In the genomic region with DNA sequence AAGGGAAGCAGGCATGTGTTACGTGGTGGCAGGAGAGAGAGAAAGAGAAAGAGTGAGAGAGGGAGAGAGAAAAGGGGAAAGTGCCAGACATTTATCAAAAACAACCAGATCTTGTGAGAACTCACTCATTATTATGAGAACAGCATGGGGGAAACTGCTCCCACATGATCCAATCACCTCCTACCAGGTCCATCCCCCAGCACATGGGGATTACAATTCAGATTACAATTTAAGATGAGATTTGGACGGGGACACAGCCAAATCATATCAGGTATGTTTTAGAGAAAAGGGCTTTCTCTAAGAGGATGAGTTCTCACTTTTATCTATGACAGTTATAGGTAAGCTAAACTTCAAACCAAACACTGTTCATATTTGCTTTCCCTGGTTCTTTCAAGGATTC, we compare ENCODE assay signal across 32 cellular contexts.
DNase-seq lines count a peak whose midpoint lies in the region; ATAC-seq, FAIRE-seq and TF ChIP-seq lines count a peak whose summit lies in the region.
"Had no signal": no experiment of that assay in that cellular context is flagged by ENCODE, and none has a peak within 500 bp of the region (broad histone marks: within the 10 kb centered on the region; RNA-seq: fewer than 3 reads in every experiment).

No MANE protein-coding gene starts in this region.

- H2AFZ ChIP-seq in K562 (ENCODE audit: low read depth, low read length), result no peak overlapping the region
- H2AFZ ChIP-seq in H1 (ENCODE audit: low read length), result no peak overlapping the region

- no peaks in the 10 kb centered on the region for H3K79me1 ChIP-seq in H1 (ENCODE audit: low read depth, low read length)

- H4K20me1 ChIP-seq in K562 (replicated peaks; ENCODE audit: control insufficient read depth, insufficient read depth, low read length) (no peaks in the 10 kb centered on the region), H1 (replicated peaks in 1 of 2; ENCODE audit: control insufficient read depth in 1 of 2, insufficient read depth in 2 of 2, low read length in 2 of 2) (no peaks in the 10 kb centered on the region)
- H4K20me1 ChIP-seq: BLaER1; BLaER1 treated with 17β-estradiol and CSF1 and Interleukin-3, amounts not matched to agents 10 nM and 100 nM had no signal

- no peak overlapping the region for H3K56ac ChIP-seq in H1 (replicated peaks; ENCODE audit: insufficient read length, low read depth, low read length)

- no peaks in the 10 kb centered on the region for H3K27me3 ChIP-seq in K562 (ENCODE audit: control insufficient read depth in 2 of 2, insufficient read depth in 2 of 2, low read length in 2 of 2)
- no peaks in the 10 kb centered on the region for H3K27me3 ChIP-seq in H1 (replicated peaks in 1 of 4; ENCODE audit: control insufficient read depth in 3 of 4, extremely low read depth in 1 of 4, insufficient read depth in 3 of 4, low read length in 3 of 4)
- H3K27me3 ChIP-seq in foreskin keratinocyte, result no peaks in the 10 kb centered on the region
- H3K27me3 ChIP-seq: BE2C; BLaER1; BLaER1 treated with 17β-estradiol and CSF1 and Interleukin-3, amounts not matched to agents 10 nM and 100 nM had no signal

- H3K4me3 ChIP-seq in K562 (no peak overlapping the region), H1 (ENCODE audit: extremely low read depth in 1 of 4, insufficient read depth in 2 of 4, low read depth in 3 of 4, low read length in 4 of 4) (no peak overlapping the region)
- H3K4me3 ChIP-seq: A549; BLaER1; BLaER1 treated with 17β-estradiol and CSF1 and Interleukin-3, amounts not matched to agents 10 nM and 100 nM had no signal

- CTCF ChIA-PET in K562 (lab: Yijun Ruan, JAX; ENCODE audit: low intra/inter-chr PET ratio) (no interaction called here), H1 (lab: Charles Lee; ENCODE audit: partially characterized antibody) (no interaction called here)

- DNase-seq in D721Med (ENCODE audit: insufficient read length, low spot score) (no peak), K562 (ENCODE audit: extremely low read depth in 1 of 4, low spot score in 3 of 4) (no peak), H1 (ENCODE audit: low read depth in 1 of 2, low spot score in 2 of 2) (no peak), foreskin keratinocyte (no peak), left ventricle myocardium superior (no peak)
- DNase-seq: 8988T; ACHN; AML-193; BE2C; C1 segment of cervical spinal cord; Caco-2; Calu3; CD4-positive, alpha-beta memory T cell; CD4-positive, alpha-beta T cell; CD4-positive, CD25-positive, alpha-beta regulatory T cell; CD8-positive, alpha-beta memory T cell; CD8-positive, alpha-beta T cell; COR-L47; DMS 273 treated with DMSO at 0.1 percent for 48 hours; DMS153; DMS53; DMS79; DMS79 treated with DMSO at 0.1 percent for 48 hours; DND-41; EL had no signal

- ATAC-seq in K562, result no peak
- no peak for ATAC-seq in GM21576 (IDR thresholded peaks at IDR 0.05; ENCODE audit: unreplicated experiment)
- ATAC-seq in foreskin keratinocyte, result no peak
- ATAC-seq in left ventricle myocardium superior, result no peak
- ATAC-seq: A549; CD8-positive, alpha-beta T cell had no signal

- no TSS peak for BruUV-seq in K562 (replicated peaks; lab: Mats Ljungman, UMichigan)

- H3K79me2 ChIP-seq in K562 (ENCODE audit: control insufficient read depth, insufficient read depth, low read length), result no peaks in the 10 kb centered on the region
- H3K79me2 ChIP-seq in H1 (ENCODE audit: control insufficient read depth in 1 of 2, insufficient read depth in 2 of 2, low read length in 2 of 2), result no peaks in the 10 kb centered on the region

- POLR2A ChIA-PET in K562 (lab: Yijun Ruan, JAX) (no interaction called here), H1 (lab: Charles Lee; ENCODE audit: partially characterized antibody) (no interaction called here)

- H2AK5ac ChIP-seq in H1 (ENCODE audit: low read depth, low read length), result no peak overlapping the region

- H3K9ac ChIP-seq in K562 (ENCODE audit: insufficient read depth in 1 of 2, low read depth in 2 of 2, low read length in 2 of 2) (no peak overlapping the region), H1 (replicated peaks in 1 of 4; ENCODE audit: extremely low read depth in 1 of 4, low read depth in 3 of 4, low read length in 3 of 4) (no peak overlapping the region)
- H3K9ac ChIP-seq: BLaER1; BLaER1 treated with 17β-estradiol and CSF1 and Interleukin-3, amounts not matched to agents 10 nM and 100 nM had no signal

- H2BK5ac ChIP-seq in H1 (ENCODE audit: low read depth, low read length), result no peak overlapping the region

- H3K23me2 ChIP-seq in H1 (ENCODE audit: low read depth, low read length), result no peaks in the 10 kb centered on the region

- no peak overlapping the region for H4K91ac ChIP-seq in H1 (replicated peaks; ENCODE audit: insufficient read length, low read length)

- no peak overlapping the region for H3K18ac ChIP-seq in H1 (ENCODE audit: extremely low read depth, low read length)

- H2BK120ac ChIP-seq in H1 (replicated peaks; ENCODE audit: low read depth, low read length), result no peak overlapping the region

- TF ChIP-seq CTCF in D721Med (IDR thresholded peaks at IDR 0.05; ENCODE audit: insufficient read depth, missing control alignments) (no peak), K562 (IDR thresholded peaks at IDR 0.05 in 2 of 3, conservative IDR thresholded peaks at IDR 0.05 in 1 of 3; ENCODE audit: insufficient read depth in 2 of 3, low read depth in 1 of 3, low read length in 3 of 3) (no peak), H1 (IDR thresholded peaks at IDR 0.05; ENCODE audit: control extremely low read depth in 1 of 3, insufficient read depth in 1 of 3, low read depth in 1 of 3, low read length in 3 of 3) (no peak), foreskin keratinocyte (conservative IDR thresholded peaks at IDR 0.05) (no peak)

- TF ChIP-seq POLR2A in K562 (conservative IDR thresholded peaks at IDR 0.05) (no peak), H1 (IDR thresholded peaks at IDR 0.05; ENCODE audit: control extremely low read depth in 1 of 2, low read depth in 2 of 2, low read length in 2 of 2) (no peak)

- H4K8ac ChIP-seq in H1 (ENCODE audit: extremely low read depth, insufficient read depth, low read length), result no peak overlapping the region

- H3K4me2 ChIP-seq in K562 (ENCODE audit: insufficient read depth, low read length) (no peak overlapping the region), H1 (ENCODE audit: insufficient read depth in 1 of 2, low read depth in 2 of 2, low read length in 2 of 2) (no peak overlapping the region)
- H3K4me2 ChIP-seq: A549; BLaER1; BLaER1 treated with 17β-estradiol and CSF1 and Interleukin-3, amounts not matched to agents 10 nM and 100 nM had no signal

- peak; percentile 29 for FAIRE-seq in D721Med (lab: Jason Lieb, UNC)
- no peak for FAIRE-seq in K562 (lab: Jason Lieb, UNC)
- FAIRE-seq in H1 (lab: Jason Lieb, UNC), result no peak
- FAIRE-seq: A204.1, A549 had no signal

- H3K4ac ChIP-seq in H1 (replicated peaks; ENCODE audit: insufficient read length, low read depth, low read length), result no peak overlapping the region

- H3K4me1 ChIP-seq in K562 (replicated peaks in 1 of 2; ENCODE audit: control insufficient read depth in 2 of 2, insufficient read depth in 2 of 2, low read length in 2 of 2), result no peaks in the 10 kb centered on the region
- peaks cover 0 to 5% (median 0%) of the 10 kb centered on the region in 4 experiments; a peak in 1 of 7 replicates for H3K4me1 ChIP-seq in H1 (replicated peaks in 1 of 4; ENCODE audit: control insufficient read depth in 3 of 4, insufficient read depth in 4 of 4, low read length in 3 of 4)
- H3K4me1 ChIP-seq in foreskin keratinocyte, result no peaks in the 10 kb centered on the region
- H3K4me1 ChIP-seq: A549; BE2C; BLaER1; BLaER1 treated with 17β-estradiol and CSF1 and Interleukin-3, amounts not matched to agents 10 nM and 100 nM; Caco-2 had no signal

- no peak overlapping the region for H2BK20ac ChIP-seq in H1 (ENCODE audit: low read length)

- in situ Hi-C loops in K562 (cut with MboI), result no loop called here

- H2BK15ac ChIP-seq in H1 (ENCODE audit: low read length), result no peak overlapping the region

- intact Hi-C loops in K562 (cut with micrococcal nuclease) (no loop called here), left ventricle myocardium superior (cut with micrococcal nuclease) (no loop called here)

- H3K27ac ChIP-seq in K562 (ENCODE audit: extremely low read depth, low read depth, low read length) (no peak overlapping the region), H1 (ENCODE audit: low read depth, low read length) (no peak overlapping the region), foreskin keratinocyte (no peak overlapping the region)
- H3K27ac ChIP-seq: 22Rv1; A549; BLaER1; BLaER1 treated with 17β-estradiol and CSF1 and Interleukin-3, amounts not matched to agents 10 nM and 100 nM; C4-2B had no signal

- no peak overlapping the region for H4K5ac ChIP-seq in H1 (ENCODE audit: insufficient read length, low read depth, low read length)

- no peaks in the 10 kb centered on the region for H3K9me1 ChIP-seq in K562 (ENCODE audit: control insufficient read depth, insufficient read depth, low read length)

- 0% methylated on average over 2 of the region's 2 CpGs for WGBS in K562 (ENCODE audit: insufficient coverage, low coverage, missing lambda C conversion rate)
- WGBS in H1 (ENCODE audit: extremely low coverage in 1 of 2, insufficient coverage in 1 of 2, insufficient read length in 1 of 2, insufficient replicate concordance in 2 of 2, low coverage in 1 of 2, low lambda C conversion rate in 2 of 2, missing lambda C conversion rate in 1 of 2), 2 experiments, result 88% methylated on average over 2 of the region's 2 CpGs; no CpG with 5 or more reads in 1 of the 2 experiments

- H3K14ac ChIP-seq in H1 (ENCODE audit: insufficient read length), result no peak overlapping the region

- TF ChIP-seq RAD21 in K562 (CRISPR knock-in tag; conservative IDR thresholded peaks at IDR 0.05 in 1 of 2, IDR thresholded peaks at IDR 0.05 in 1 of 2), result no peak
- no peak for TF ChIP-seq RAD21 in H1 (IDR thresholded peaks at IDR 0.05 in 1 of 2, conservative IDR thresholded peaks at IDR 0.05 in 1 of 2; ENCODE audit: low read depth in 2 of 2, low read length in 2 of 2)

- no peak overlapping the region for H2BK12ac ChIP-seq in H1 (ENCODE audit: low read depth, low read length)

- H3K36me3 ChIP-seq in K562 (ENCODE audit: control insufficient read depth, insufficient read depth, low read length), result no peaks in the 10 kb centered on the region
- H3K36me3 ChIP-seq in H1 (ENCODE audit: control insufficient read depth in 2 of 4, insufficient read depth in 4 of 4, low read length in 3 of 4), result no peaks in the 10 kb centered on the region; a peak in 1 of 8 replicates
- H3K36me3 ChIP-seq: BE2C; BLaER1; BLaER1 treated with 17β-estradiol and CSF1 and Interleukin-3, amounts not matched to agents 10 nM and 100 nM had no signal

- no peak for TF ChIP-seq EP300 in K562 (IDR thresholded peaks at IDR 0.05; ENCODE audit: low read length)
- no peak for TF ChIP-seq EP300 in H1 (IDR thresholded peaks at IDR 0.05; ENCODE audit: borderline replicate concordance in 1 of 2, low read depth in 2 of 2, low read length in 2 of 2)

- H3K9me3 ChIP-seq in K562 (replicated peaks; ENCODE audit: control insufficient read depth, insufficient read depth, low read depth, low read length) (no peaks in the 10 kb centered on the region), H1 (ENCODE audit: insufficient read depth in 2 of 2, low read depth in 1 of 2, low read length in 1 of 2) (peaks cover 0 to 8% of the 10 kb centered on the region in 2 experiments; a peak in 3 of 4 replicates)
- H3K9me3 ChIP-seq: A549, BE2C, Caco-2 had no signal

- H3K23ac ChIP-seq in H1 (ENCODE audit: insufficient read length), result no peak overlapping the region

TF ChIP-seq in H1, 55 proteins besides CTCF, POLR2A, EP300 and RAD21 (continues in another document):
- TF ChIP-seq ZNF274 (IDR thresholded peaks at IDR 0.05; ENCODE audit: borderline replicate concordance, extremely low read depth, low read length), result peak; percentile 73; the same call in 1 of the 2 replicates
